1 cellular context compared by ENCODE assay signal in the genomic region with DNA sequence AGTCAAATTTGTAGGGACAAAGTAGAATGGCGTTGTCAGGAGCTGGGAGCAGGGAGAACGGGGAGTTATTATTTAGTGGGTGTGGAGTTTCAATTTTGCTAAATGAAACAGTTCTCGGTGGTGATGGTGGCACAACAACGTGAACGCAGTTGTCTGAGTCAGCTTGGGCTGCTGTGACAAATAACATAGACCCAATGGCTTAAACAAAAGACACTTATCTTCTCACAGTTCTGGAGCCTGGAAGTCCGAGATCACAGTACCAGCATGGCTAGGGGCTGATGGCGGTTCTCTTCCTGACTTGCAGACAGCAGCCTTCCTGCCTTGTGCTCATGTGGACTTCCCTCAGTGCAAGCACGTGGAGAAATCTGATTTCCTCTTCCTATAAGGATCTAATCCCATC.
TF ChIP-seq lines count a peak whose summit lies in the region.

No MANE protein-coding gene starts in this region.

TF ChIP-seq in IMR-90, 13 proteins besides CTCF, POLR2A, EP300 and RAD21:
- TF ChIP-seq NFE2L2 (IDR thresholded peaks at IDR 0.05; ENCODE audit: low read depth, low read length) (no peak), CEBPB (IDR thresholded peaks at IDR 0.05; ENCODE audit: low read depth, low read length) (no peak), MXI1 (IDR thresholded peaks at IDR 0.05; ENCODE audit: borderline replicate concordance, low read depth, low read length) (no peak), CHD1 (IDR thresholded peaks at IDR 0.05; ENCODE audit: low read depth, low read length) (no peak), MAZ (IDR thresholded peaks at IDR 0.05; ENCODE audit: borderline replicate concordance, low read depth, low read length) (no peak), BHLHE40 (IDR thresholded peaks at IDR 0.05; ENCODE audit: low read depth, low read length) (no peak), RCOR1 (IDR thresholded peaks at IDR 0.05; ENCODE audit: insufficient replicate concordance, low read length) (no peak), FOS (IDR thresholded peaks at IDR 0.05; ENCODE audit: low read depth, low read length) (no peak), USF2 (IDR thresholded peaks at IDR 0.05; ENCODE audit: low read depth, low read length) (no peak), MAFK (IDR thresholded peaks at IDR 0.05; ENCODE audit: low read depth, low read length) (no peak), ELK1 (IDR thresholded peaks at IDR 0.05; ENCODE audit: borderline replicate concordance, low read depth, low read length) (no peak), SMC3 (IDR thresholded peaks at IDR 0.05; ENCODE audit: low read depth, low read length) (no peak), RFX5 (IDR thresholded peaks at IDR 0.05; ENCODE audit: low read depth, low read length) (no peak)
